8 cellular contexts compared by ENCODE assay signal in the genomic region with DNA sequence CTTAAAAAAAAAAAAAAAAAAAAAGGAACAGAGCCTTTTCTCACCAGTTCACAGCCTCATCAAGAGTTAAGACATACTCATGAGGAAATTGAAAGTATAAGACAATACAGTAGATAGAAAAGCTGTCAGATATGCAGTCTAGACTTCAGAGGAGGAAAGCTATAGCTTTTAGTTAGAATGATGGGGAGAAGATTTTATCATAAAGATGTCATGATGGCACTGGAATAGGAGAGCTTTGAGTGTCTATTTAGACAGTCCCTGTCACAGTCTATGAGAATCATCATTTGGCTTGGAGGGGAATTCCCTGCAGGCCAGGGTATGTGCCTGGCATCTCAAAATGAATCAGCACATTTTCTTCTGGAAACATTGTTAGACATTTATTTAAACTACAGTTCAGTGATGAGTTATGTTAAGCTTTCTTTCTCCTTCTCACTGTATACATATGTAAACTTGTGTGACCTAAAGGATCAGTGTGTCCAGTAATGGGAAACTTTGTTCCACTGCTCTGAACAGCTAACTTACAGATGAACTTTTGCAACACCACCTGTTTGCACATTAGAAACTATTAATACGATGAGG. TPM values are rescaled to one million over a fixed set of nuclear protein-coding genes. Genes with fewer than 3 reads are reported as not detected.
A peak's percentile ranks its signal among the peaks of the same experiment; 100 is the strongest.
DNase-seq lines count a peak whose midpoint lies in the region; ATAC-seq, FAIRE-seq and TF ChIP-seq lines count a peak whose summit lies in the region.

No MANE protein-coding gene starts in this region.

- peak overlapping the region; percentile 1 for H3K4me3 Mint-ChIP-seq in activated CD8-positive, alpha-beta memory T cell treated with anti-CD3 and anti-CD28 coated beads, Interleukin-2, amount 10 ng/mL, durations not matched to agents 7 days and 5 days
- H3K4me3 Mint-ChIP-seq in astrocyte (ENCODE audit: unreplicated experiment) = peak overlapping the region; percentile 60
- peak overlapping the region; percentile 70 for H3K4me3 Mint-ChIP-seq in stimulated activated effector memory CD8-positive, alpha-beta T cell treated with anti-CD3 and anti-CD28 coated beads, Interleukin-12 subunit alpha, Interleukin-12 subunit beta, amount 100 ng/mL, for 72 hours

- H3K27me3 Mint-ChIP-seq in activated CD8-positive, alpha-beta memory T cell treated with anti-CD3 and anti-CD28 coated beads, Interleukin-2, amount 10 ng/mL, durations not matched to agents 7 days and 5 days = no peaks in the 10 kb centered on the region
- no peaks in the 10 kb centered on the region for H3K27me3 Mint-ChIP-seq in astrocyte (ENCODE audit: low read depth, unreplicated experiment)

- CTCF ChIA-PET in activated CD8-positive, alpha-beta memory T cell treated with anti-CD3 and anti-CD28 coated beads, Interleukin-2, amount 10 ng/mL, durations not matched to agents 7 days and 5 days (lab: Charles Lee) = interaction anchor here (0.7 to 1.9 kb wide), 4 partner anchors 32 to 81 kb away, joined by 3 to 10 read pairs (median 8); partner anchors contain the start of gene RPLP0

- no peak overlapping the region for H3K9ac ChIP-seq in MM.1S (ENCODE audit: low read length)
- H3K9ac ChIP-seq in astrocyte (ENCODE audit: low read length) = peak overlapping the region; percentile 20

- H2AFZ ChIP-seq in MM.1S (ENCODE audit: low read length) (no peak overlapping the region), astrocyte (ENCODE audit: low read depth, low read length) (no peak overlapping the region)

- no peak for ATAC-seq in activated CD8-positive, alpha-beta memory T cell treated with anti-CD3 and anti-CD28 coated beads, Interleukin-2, amount 10 ng/mL, durations not matched to agents 7 days and 5 days
- peak; percentile 69 for ATAC-seq in stimulated activated effector memory CD8-positive, alpha-beta T cell treated with anti-CD3 and anti-CD28 coated beads, Interleukin-12 subunit alpha, Interleukin-12 subunit beta, amount 100 ng/mL, for 72 hours

- H3K4me1 ChIP-seq in MM.1S (ENCODE audit: low read length) (peaks cover 41% of the 10 kb centered on the region), astrocyte (ENCODE audit: insufficient read depth, low read length) (peaks cover 26% of the 10 kb centered on the region)

- TF ChIP-seq CTCF in MM.1S (IDR thresholded peaks at IDR 0.05; ENCODE audit: low read length) = no peak
- TF ChIP-seq CTCF in astrocyte (IDR thresholded peaks at IDR 0.05; ENCODE audit: insufficient read depth, low read depth, low read length) = no peak

- DNase-seq in activated CD8-positive, alpha-beta memory T cell treated with anti-CD3 and anti-CD28 coated beads, Interleukin-2, amount 10 ng/mL, durations not matched to agents 7 days and 5 days = peak; percentile 53
- DNase-seq in activated CD8-positive, alpha-beta memory T cell treated with anti-CD3 and anti-CD28 coated beads, Interleukin-2, amount 50 U/mL, for 4 hours = no peak
- peak; percentile 36 for DNase-seq in MM.1S
- DNase-seq in astrocyte (ENCODE audit: low read depth) = no peak
- DNase-seq in stimulated activated effector memory CD8-positive, alpha-beta T cell treated with anti-CD3 and anti-CD28 coated beads, Interleukin-12 subunit alpha, Interleukin-12 subunit beta, amount 100 ng/mL, for 72 hours (ENCODE audit: low spot score in 2 of 2) = no peak
- no peak for DNase-seq in DMS 273 (lab: John Stamatoyannopoulos, UW; ENCODE audit: unreplicated experiment)
- DNase-seq in HUDEP-2 (lab: John Stamatoyannopoulos, UW; ENCODE audit: unreplicated experiment in 76 of 76) = no peak
- DNase-seq in NCI-H510A treated with DMSO at 0.1 percent for 48 hours (lab: John Stamatoyannopoulos, UW) = no peak

- H4K20me1 ChIP-seq in MM.1S (ENCODE audit: insufficient read depth, low read length) (no peaks in the 10 kb centered on the region), astrocyte (ENCODE audit: insufficient read depth, low read length) (peaks cover 29% of the 10 kb centered on the region)

- H3K4me2 ChIP-seq in MM.1S (ENCODE audit: low read depth, low read length) (peak overlapping the region; percentile 41; the same call in 1 of the 2 replicates), astrocyte (ENCODE audit: low read length) (peak overlapping the region; percentile 3)

- H3K4me3 ChIP-seq in MM.1S (ENCODE audit: low read length) (no peak overlapping the region), astrocyte (ENCODE audit: insufficient read depth, low read depth, low read length) (no peak overlapping the region)

- peaks cover 12% of the 10 kb centered on the region for H3K36me3 Mint-ChIP-seq in activated CD8-positive, alpha-beta memory T cell treated with anti-CD3 and anti-CD28 coated beads, Interleukin-2, amount 10 ng/mL, durations not matched to agents 7 days and 5 days
- peaks cover 5% of the 10 kb centered on the region for H3K36me3 Mint-ChIP-seq in astrocyte (ENCODE audit: low read depth, unreplicated experiment)
- H3K36me3 Mint-ChIP-seq in stimulated activated effector memory CD8-positive, alpha-beta T cell treated with anti-CD3 and anti-CD28 coated beads, Interleukin-12 subunit alpha, Interleukin-12 subunit beta, amount 100 ng/mL, for 72 hours = peaks cover 46% of the 10 kb centered on the region

- H3K79me2 ChIP-seq in MM.1S (ENCODE audit: low read length) = peaks cover 27% of the 10 kb centered on the region
- H3K79me2 ChIP-seq in astrocyte (ENCODE audit: insufficient read depth, low read length) = peaks cover 36% of the 10 kb centered on the region

- peak overlapping the region; percentile 42 for H3K27ac Mint-ChIP-seq in activated CD8-positive, alpha-beta memory T cell treated with anti-CD3 and anti-CD28 coated beads, Interleukin-2, amount 10 ng/mL, durations not matched to agents 7 days and 5 days
- H3K27ac Mint-ChIP-seq in astrocyte (ENCODE audit: unreplicated experiment) = peak overlapping the region; percentile 8
- H3K27ac Mint-ChIP-seq in stimulated activated effector memory CD8-positive, alpha-beta T cell treated with anti-CD3 and anti-CD28 coated beads, Interleukin-12 subunit alpha, Interleukin-12 subunit beta, amount 100 ng/mL, for 72 hours = peak overlapping the region; percentile 72

- H3K9me2 ChIP-seq in MM.1S (replicated peaks; ENCODE audit: insufficient read depth, low read length) = no peaks in the 10 kb centered on the region

- H3K27ac ChIP-seq in MM.1S (ENCODE audit: low read length) (peak overlapping the region; percentile 95; the same call in 1 of the 2 replicates), astrocyte (ENCODE audit: low read depth, low read length) (peak overlapping the region; percentile 13)

- no peak for FAIRE-seq in astrocyte (lab: Jason Lieb, UNC)

- no peaks in the 10 kb centered on the region for H3K36me3 ChIP-seq in MM.1S (replicated peaks; ENCODE audit: insufficient read depth, low read length)
- no peaks in the 10 kb centered on the region for H3K36me3 ChIP-seq in astrocyte (ENCODE audit: insufficient read depth, low read length)

- H3F3A ChIP-seq in MM.1S (ENCODE audit: insufficient read depth, low read length) = peaks cover 46% of the 10 kb centered on the region

- H3K27me3 ChIP-seq in MM.1S (replicated peaks; ENCODE audit: insufficient read depth, low read length) = no peaks in the 10 kb centered on the region
- no peaks in the 10 kb centered on the region for H3K27me3 ChIP-seq in astrocyte (ENCODE audit: insufficient read depth, low read length)

- no peaks in the 10 kb centered on the region for H3K9me3 Mint-ChIP-seq in activated CD8-positive, alpha-beta memory T cell treated with anti-CD3 and anti-CD28 coated beads, Interleukin-2, amount 10 ng/mL, durations not matched to agents 7 days and 5 days (ENCODE audit: low read depth)
- H3K9me3 Mint-ChIP-seq in astrocyte (ENCODE audit: unreplicated experiment) = no peaks in the 10 kb centered on the region
- H3K9me3 Mint-ChIP-seq in stimulated activated effector memory CD8-positive, alpha-beta T cell treated with anti-CD3 and anti-CD28 coated beads, Interleukin-12 subunit alpha, Interleukin-12 subunit beta, amount 100 ng/mL, for 72 hours = no peaks in the 10 kb centered on the region

- no peaks in the 10 kb centered on the region for H3K9me3 ChIP-seq in MM.1S (replicated peaks; ENCODE audit: insufficient read depth, low read length)
- H3K9me3 ChIP-seq in astrocyte (ENCODE audit: insufficient read depth, low read depth, low read length) = no peaks in the 10 kb centered on the region

- H3K4me1 Mint-ChIP-seq in activated CD8-positive, alpha-beta memory T cell treated with anti-CD3 and anti-CD28 coated beads, Interleukin-2, amount 10 ng/mL, durations not matched to agents 7 days and 5 days = peaks cover 78% of the 10 kb centered on the region
- peaks cover 33% of the 10 kb centered on the region for H3K4me1 Mint-ChIP-seq in astrocyte (ENCODE audit: low read depth, unreplicated experiment)
- H3K4me1 Mint-ChIP-seq in stimulated activated effector memory CD8-positive, alpha-beta T cell treated with anti-CD3 and anti-CD28 coated beads, Interleukin-12 subunit alpha, Interleukin-12 subunit beta, amount 100 ng/mL, for 72 hours = peaks cover 80% of the 10 kb centered on the region

RNA-seq across cellular contexts. Expression of gene RAB35, which starts 2.9 kb away (rescaled TPM):
- total RNA-seq in activated CD8-positive, alpha-beta memory T cell treated with anti-CD3 and anti-CD28 coated beads, Interleukin-2, amount 10 ng/mL, durations not matched to agents 7 days and 5 days = 10 to 100 TPM; 63.7 to 81.3 TPM
- total RNA-seq in astrocyte = 49.0 and 63.3 TPM in 2 replicates

Comparison
In these comparisons a context has a peak if more than half of its experiments do, and no peak if none do; other contexts are left out.
1. DNase-seq: peak in activated CD8-positive, alpha-beta memory T cell treated with anti-CD3 and anti-CD28 coated beads, Interleukin-2, amount 10 ng/mL, durations not matched to agents 7 days and 5 days (single experiment) and MM.1S (single experiment); none in activated CD8-positive, alpha-beta memory T cell treated with anti-CD3 and anti-CD28 coated beads, Interleukin-2, amount 50 U/mL, for 4 hours (single experiment), astrocyte (single experiment), stimulated activated effector memory CD8-positive, alpha-beta T cell treated with anti-CD3 and anti-CD28 coated beads, Interleukin-12 subunit alpha, Interleukin-12 subunit beta, amount 100 ng/mL, for 72 hours (0 of 2), DMS 273 (single experiment), HUDEP-2 (0 of 76) and NCI-H510A treated with DMSO at 0.1 percent for 48 hours (single experiment).
2. H3K27ac Mint-ChIP-seq: peak in every context shown above with its lines; median percentile 72 in stimulated activated effector memory CD8-positive, alpha-beta T cell treated with anti-CD3 and anti-CD28 coated beads, Interleukin-12 subunit alpha, Interleukin-12 subunit beta, amount 100 ng/mL, for 72 hours; 42 in activated CD8-positive, alpha-beta memory T cell treated with anti-CD3 and anti-CD28 coated beads, Interleukin-2, amount 10 ng/mL, durations not matched to agents 7 days and 5 days; 8 in astrocyte.
3. H3K4me3 Mint-ChIP-seq: peak in every context shown above with its lines; median percentile 70 in stimulated activated effector memory CD8-positive, alpha-beta T cell treated with anti-CD3 and anti-CD28 coated beads, Interleukin-12 subunit alpha, Interleukin-12 subunit beta, amount 100 ng/mL, for 72 hours; 60 in astrocyte; 1 in activated CD8-positive, alpha-beta memory T cell treated with anti-CD3 and anti-CD28 coated beads, Interleukin-2, amount 10 ng/mL, durations not matched to agents 7 days and 5 days.